Comparison of ENCODE assay signal across 14 cellular contexts in the genomic region with DNA sequence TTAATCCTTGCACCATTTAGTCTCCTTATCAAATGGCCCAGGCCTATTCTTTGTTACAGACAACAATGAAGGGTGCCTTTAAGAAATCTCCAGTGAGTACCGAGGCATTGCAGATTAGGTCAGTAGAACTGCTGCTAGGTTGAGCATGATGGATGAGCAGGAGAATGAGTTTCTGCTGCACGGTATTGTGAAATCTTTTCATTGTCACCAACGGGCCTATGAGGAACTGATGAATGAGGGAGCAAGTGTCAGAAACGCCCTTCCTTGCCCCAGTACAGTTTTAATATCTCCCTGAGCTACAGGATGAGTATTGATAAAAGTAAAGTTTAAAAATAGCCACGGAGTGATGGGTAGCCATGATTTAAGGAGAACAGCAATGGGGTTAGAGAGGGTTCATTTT.
"Had no signal": no experiment of that assay in that cellular context is flagged by ENCODE, and none has a peak within 500 bp of the region (broad histone marks: within the 10 kb centered on the region; RNA-seq: fewer than 3 reads in every experiment).

No MANE protein-coding gene starts in this region.

- H3K36me3 Mint-ChIP-seq: activated naive CD4-positive, alpha-beta T cell treated with anti-CD3 and anti-CD28 coated beads, Interleukin-2, amount 50 U/mL, for 72 hours had no signal

- H3K36me3 ChIP-seq: brain microvascular endothelial cell, esophagus muscularis mucosa, heart left ventricle had no signal

- H3K4me1 Mint-ChIP-seq: activated B cell treated with CpG ODN at 0.5 μM for 24 hours had no signal

- H3K27me3 Mint-ChIP-seq: activated B cell treated with CpG ODN at 0.5 μM for 24 hours; stimulated activated naive CD8-positive, alpha-beta T cell treated with anti-CD3 and anti-CD28 coated beads, Interleukin-15, Interleukin-2, amounts not matched to agents 100 ng/mL and 50 ng/mL, for 24 hours had no signal

- ATAC-seq: activated naive CD4-positive, alpha-beta T cell treated with anti-CD3 and anti-CD28 coated beads, Interleukin-2, amount 50 U/mL, for 72 hours; foreskin keratinocyte had no signal

- H3K27ac ChIP-seq: brain microvascular endothelial cell, esophagus muscularis mucosa, foreskin keratinocyte, heart left ventricle had no signal

- H3K4me3 ChIP-seq: esophagus muscularis mucosa, heart left ventricle had no signal

- H3K27ac Mint-ChIP-seq: activated B cell treated with CpG ODN at 0.5 μM for 24 hours; stimulated activated naive CD8-positive, alpha-beta T cell treated with anti-CD3 and anti-CD28 coated beads, Interleukin-15, Interleukin-2, amounts not matched to agents 100 ng/mL and 50 ng/mL, for 24 hours; T-helper 1 cell treated with Interleukin-12 subunit alpha and Interleukin-12 subunit beta and Interleukin-4 antibody, amounts not matched to agents 30 μg/mL and 1 μg/mL, for 36 hours had no signal

- DNase-seq: activated B cell treated with CpG ODN at 0.5 μM for 24 hours; activated CD4-positive, alpha-beta T cell treated with anti-CD3 and anti-CD28 coated beads, Interleukin-2, amount 50 U/mL, for 1 hour; activated T-cell treated with anti-CD3 and anti-CD28 coated beads, Interleukin-2, amount 50 U/mL, for 1 hour; amygdala; brain microvascular endothelial cell; foreskin keratinocyte; heart left ventricle; stimulated activated CD4-positive, alpha-beta T cell treated with anti-CD3 and anti-CD28 coated beads, Interleukin-4, amount 100 ng/mL, for 1 hour; stimulated activated CD8-positive, alpha-beta memory T cell treated with anti-CD3 and anti-CD28 coated beads, Interleukin-4, amount 100 ng/mL, for 48 hours had no signal

- H3K9me3 Mint-ChIP-seq: activated B cell treated with CpG ODN at 0.5 μM for 24 hours had no signal

- H3K9me3 ChIP-seq: esophagus muscularis mucosa, heart left ventricle had no signal

- FAIRE-seq: endometrium had no signal

- H3K27me3 ChIP-seq: brain microvascular endothelial cell, esophagus muscularis mucosa, foreskin keratinocyte, heart left ventricle had no signal

- H3K4me3 Mint-ChIP-seq: activated B cell treated with CpG ODN at 0.5 μM for 24 hours; stimulated activated naive CD8-positive, alpha-beta T cell treated with anti-CD3 and anti-CD28 coated beads, Interleukin-15, Interleukin-2, amounts not matched to agents 100 ng/mL and 50 ng/mL, for 24 hours; T-helper 1 cell treated with Interleukin-12 subunit alpha and Interleukin-12 subunit beta and Interleukin-4 antibody, amounts not matched to agents 30 μg/mL and 1 μg/mL, for 36 hours had no signal
